In genomic region chr13:111403266-111403665, GRCh38 we compare ENCODE assay signal across 17 cellular contexts.
DNase-seq lines count a peak whose midpoint lies in the region; ATAC-seq and TF ChIP-seq lines count a peak whose summit lies in the region.
"Had no signal": no experiment of that assay in that cellular context is flagged by ENCODE, and none has a peak within 500 bp of the region (broad histone marks: within the 10 kb centered on the region; RNA-seq: fewer than 3 reads in every experiment).

No MANE protein-coding gene starts in this region.

- TF ChIP-seq CTCF in natural killer cell (IDR thresholded peaks at IDR 0.05) (no peak), neural progenitor cell (IDR thresholded peaks at IDR 0.05) (no peak)

- H3K27me3 Mint-ChIP-seq in natural killer cell treated with Interleukin-12 subunit alpha and Interleukin-12 subunit beta and Interleukin-15 and Interleukin-18, amount 100 ng/mL, for 72 hours, result peaks cover 0 to 7% of the 10 kb centered on the region in 2 donors
- H3K27me3 Mint-ChIP-seq in natural killer cell (ENCODE audit: low read depth in 2 of 2) (peaks cover 9 to 11% of the 10 kb centered on the region in 2 donors), neural progenitor cell (ENCODE audit: insufficient read depth, low read depth) (peaks cover 4% of the 10 kb centered on the region)
- H3K27me3 Mint-ChIP-seq: CD4-positive, alpha-beta T cell had no signal

- no peak overlapping the region for H3K4me3 Mint-ChIP-seq in natural killer cell treated with Interleukin-12 subunit alpha and Interleukin-12 subunit beta and Interleukin-15 and Interleukin-18, amount 100 ng/mL, for 72 hours
- H3K4me3 Mint-ChIP-seq in natural killer cell (no peak overlapping the region), neural progenitor cell (no peak overlapping the region)
- H3K4me3 Mint-ChIP-seq: CD4-positive, alpha-beta T cell had no signal

- no peaks in the 10 kb centered on the region for H3K36me3 Mint-ChIP-seq in natural killer cell treated with Interleukin-12 subunit alpha and Interleukin-12 subunit beta and Interleukin-15 and Interleukin-18, amount 100 ng/mL, for 72 hours
- no peaks in the 10 kb centered on the region for H3K36me3 Mint-ChIP-seq in natural killer cell
- H3K36me3 Mint-ChIP-seq in neural progenitor cell, result no peaks in the 10 kb centered on the region

- H3K27ac Mint-ChIP-seq in natural killer cell treated with Interleukin-12 subunit alpha and Interleukin-12 subunit beta and Interleukin-15 and Interleukin-18, amount 100 ng/mL, for 72 hours, result no peak overlapping the region
- H3K27ac Mint-ChIP-seq in natural killer cell (no peak overlapping the region), neural progenitor cell (peak overlapping the region; percentile 67)
- H3K27ac Mint-ChIP-seq: CD4-positive, alpha-beta T cell had no signal

- no peak overlapping the region for H3K9ac ChIP-seq in neural progenitor cell

- H3K79me2 ChIP-seq in neural progenitor cell (ENCODE audit: low read depth), result no peaks in the 10 kb centered on the region

- H3K36me3 ChIP-seq in neural progenitor cell, result no peaks in the 10 kb centered on the region
- H3K36me3 ChIP-seq: HAP-1 had no signal

- intact Hi-C loops in natural killer cell (cut with micrococcal nuclease), result no loop called here

- H4K20me1 ChIP-seq in neural progenitor cell (ENCODE audit: low read depth), result no peaks in the 10 kb centered on the region

- no peaks in the 10 kb centered on the region for H3K4me1 Mint-ChIP-seq in natural killer cell treated with Interleukin-12 subunit alpha and Interleukin-12 subunit beta and Interleukin-15 and Interleukin-18, amount 100 ng/mL, for 72 hours (ENCODE audit: low read depth in 2 of 2)
- H3K4me1 Mint-ChIP-seq in natural killer cell, result no peaks in the 10 kb centered on the region
- H3K4me1 Mint-ChIP-seq in neural progenitor cell, result no peaks in the 10 kb centered on the region

- H2AFZ ChIP-seq in neural progenitor cell (replicated peaks), result no peak overlapping the region

- H3K9me3 Mint-ChIP-seq in natural killer cell treated with Interleukin-12 subunit alpha and Interleukin-12 subunit beta and Interleukin-15 and Interleukin-18, amount 100 ng/mL, for 72 hours, result no peaks in the 10 kb centered on the region
- no peaks in the 10 kb centered on the region for H3K9me3 Mint-ChIP-seq in natural killer cell
- H3K9me3 Mint-ChIP-seq in neural progenitor cell, result peaks cover 3% of the 10 kb centered on the region
- H3K9me3 Mint-ChIP-seq: CD4-positive, alpha-beta T cell had no signal

- ATAC-seq in natural killer cell treated with Interleukin-12 subunit alpha and Interleukin-12 subunit beta and Interleukin-15 and Interleukin-18, amount 100 ng/mL, for 72 hours, result no peak
- ATAC-seq in natural killer cell (no peak), GM21381 (IDR thresholded peaks at IDR 0.05; ENCODE audit: unreplicated experiment) (no peak)
- ATAC-seq: A549 had no signal

- H3K4me3 ChIP-seq in neural progenitor cell, result no peak overlapping the region
- H3K4me3 ChIP-seq: A549, HAP-1 had no signal

- peak; percentile 31 for DNase-seq in activated effector memory CD4-positive, alpha-beta T cell treated with anti-CD3 and anti-CD28 coated beads, Interleukin-2, amount 50 U/mL, for 16 hours
- DNase-seq in activated effector memory CD4-positive, alpha-beta T cell treated with Interleukin-2 at 50 U/mL for 16 hours, result no peak
- peak; percentile 34 for DNase-seq in natural killer cell treated with Interleukin-12 subunit alpha and Interleukin-12 subunit beta and Interleukin-15 and Interleukin-18, amount 100 ng/mL, for 72 hours (ENCODE audit: low spot score)
- DNase-seq in natural killer cell, result no peak
- no peak for DNase-seq in neural progenitor cell (ENCODE audit: low spot score)
- DNase-seq in DMS53 (lab: John Stamatoyannopoulos, UW), result no peak
- no peak for DNase-seq in NCI-H2196 (lab: John Stamatoyannopoulos, UW; ENCODE audit: unreplicated experiment)
- DNase-seq: AML-193, DMS153, GF-D8 had no signal

- no peak overlapping the region for H3K27ac ChIP-seq in neural progenitor cell
- H3K27ac ChIP-seq: 22Rv1, A549, C4-2B had no signal

- no peaks in the 10 kb centered on the region for H3K4me1 ChIP-seq in neural progenitor cell
- H3K4me1 ChIP-seq: A549, Caco-2, HAP-1 had no signal

- H3K27me3 ChIP-seq in neural progenitor cell, result no peaks in the 10 kb centered on the region

- no peaks in the 10 kb centered on the region for H3K9me3 ChIP-seq in neural progenitor cell (ENCODE audit: low read depth)
- H3K9me3 ChIP-seq: A549, Caco-2, HAP-1 had no signal

- H3K4me2 ChIP-seq in neural progenitor cell, result no peak overlapping the region
- H3K4me2 ChIP-seq: A549 had no signal

- no peaks in the 10 kb centered on the region for H3F3A ChIP-seq in neural progenitor cell (ENCODE audit: low read depth)

Comparison
In these comparisons a context has a peak if more than half of its experiments do, and no peak if none do; other contexts are left out.
1. DNase-seq: peak in activated effector memory CD4-positive, alpha-beta T cell treated with anti-CD3 and anti-CD28 coated beads, Interleukin-2, amount 50 U/mL, for 16 hours (single experiment) and natural killer cell treated with Interleukin-12 subunit alpha and Interleukin-12 subunit beta and Interleukin-15 and Interleukin-18, amount 100 ng/mL, for 72 hours (single experiment); none in activated effector memory CD4-positive, alpha-beta T cell treated with Interleukin-2 at 50 U/mL for 16 hours (single experiment), natural killer cell (single experiment), neural progenitor cell (single experiment), DMS53 (single experiment) and NCI-H2196 (single experiment).